Comparison of ENCODE assay signal across 8 cellular contexts in genomic region chr5:37454402-37455055, GRCh38.
DNase-seq lines count a peak whose midpoint lies in the region; ATAC-seq, FAIRE-seq and TF ChIP-seq lines count a peak whose summit lies in the region.
"Not testable (repeated sequence)": the region's sequence is repeated elsewhere in the genome, so short reads cannot be mapped to it uniquely, and the experiment has no call there.

No MANE protein-coding gene starts in this region.

- CTCF ChIA-PET in PC-3 (lab: Charles Lee); activated CD4-positive, alpha-beta T cell treated with anti-CD3 and anti-CD28 coated beads for 36 hours (lab: Charles Lee): not testable (repeated sequence)

- H3K9ac ChIP-seq in PC-3 (ENCODE audit: low read length): not testable (repeated sequence)

- peak; percentile 53 for FAIRE-seq in islet of Langerhans (lab: Jason Lieb, UNC)

- not testable (repeated sequence) for H3K9me3 ChIP-seq in PC-3 (ENCODE audit: low read length)

- not testable (repeated sequence) for H3K4me2 ChIP-seq in PC-3 (ENCODE audit: low read length)

- POLR2A ChIA-PET in PC-3 (lab: Charles Lee; ENCODE audit: unreplicated experiment); activated CD4-positive, alpha-beta T cell treated with anti-CD3 and anti-CD28 coated beads for 36 hours (lab: Charles Lee): not testable (repeated sequence)

- H3K27ac Mint-ChIP-seq in activated CD4-positive, alpha-beta T cell treated with anti-CD3 and anti-CD28 coated beads for 36 hours; stimulated activated naive CD8-positive, alpha-beta T cell treated with anti-CD3 and anti-CD28 coated beads, Interleukin-15, amount 100 ng/mL, for 72 hours: not testable (repeated sequence)

- H3K4me3 Mint-ChIP-seq in activated CD4-positive, alpha-beta T cell treated with anti-CD3 and anti-CD28 coated beads for 36 hours; stimulated activated naive CD8-positive, alpha-beta T cell treated with anti-CD3 and anti-CD28 coated beads, Interleukin-15, amount 100 ng/mL, for 72 hours: not testable (repeated sequence)

- H3K4me1 ChIP-seq in PC-3 (ENCODE audit: insufficient read depth, low read length): not testable (repeated sequence)

- ATAC-seq in PC-3: peak; percentile 55
- ATAC-seq in activated CD4-positive, alpha-beta T cell treated with anti-CD3 and anti-CD28 coated beads for 36 hours: peak; percentile 89
- ATAC-seq in stimulated activated naive CD8-positive, alpha-beta T cell treated with anti-CD3 and anti-CD28 coated beads, Interleukin-15, amount 100 ng/mL, for 72 hours: peak; percentile 80

- H3F3A ChIP-seq in PC-3 (ENCODE audit: low read length, unreplicated experiment): not testable (repeated sequence)

- not testable (repeated sequence) for BruUV-seq in PC-3 (replicated peaks; lab: Mats Ljungman, UMichigan)

- DNase-seq in AG10803 (ENCODE audit: low read depth) (peak; percentile 2), HCEC 1CT (peak; percentile 63), PC-3 (peak; percentile 40), amniotic epithelial cell (ENCODE audit: low read depth) (peak; percentile 22), epithelial cell of esophagus (ENCODE audit: low read depth) (peak; percentile 51)
- DNase-seq in activated CD4-positive, alpha-beta T cell treated with anti-CD3 and anti-CD28 coated beads for 36 hours; stimulated activated naive CD8-positive, alpha-beta T cell treated with anti-CD3 and anti-CD28 coated beads, Interleukin-15, amount 100 ng/mL, for 72 hours: not testable (repeated sequence)

- H3K36me3 Mint-ChIP-seq in activated CD4-positive, alpha-beta T cell treated with anti-CD3 and anti-CD28 coated beads for 36 hours (ENCODE audit: low read depth): peaks cover 30% of the 10 kb centered on the region

- H3K9me2 ChIP-seq in PC-3 (replicated peaks; ENCODE audit: low read length): not testable (repeated sequence)

- TF ChIP-seq CTCF in AG10803 (conservative IDR thresholded peaks at IDR 0.05; ENCODE audit: low read length); PC-3 (conservative IDR thresholded peaks at IDR 0.05; ENCODE audit: low read depth, low read length); epithelial cell of esophagus (IDR thresholded peaks at IDR 0.05; ENCODE audit: insufficient read depth, low read depth, low read length, missing control alignments): not testable (repeated sequence)

- intact Hi-C loops in PC-3 (cut with micrococcal nuclease): not testable (repeated sequence)
- intact Hi-C loops in activated CD4-positive, alpha-beta T cell treated with anti-CD3 and anti-CD28 coated beads for 36 hours (cut with DNase I, micrococcal nuclease): loop anchor here (1.0 to 10.0 kb wide), 3 partner anchors 267 to 340 kb away; no protein-coding TSS in a partner anchor

- H3K9me3 Mint-ChIP-seq in activated CD4-positive, alpha-beta T cell treated with anti-CD3 and anti-CD28 coated beads for 36 hours (ENCODE audit: low read depth): not testable (repeated sequence)
- H3K9me3 Mint-ChIP-seq in stimulated activated naive CD8-positive, alpha-beta T cell treated with anti-CD3 and anti-CD28 coated beads, Interleukin-15, amount 100 ng/mL, for 72 hours: peaks cover 0 to 16% of the 10 kb centered on the region in 2 donors

- not testable (repeated sequence) for H4K20me1 ChIP-seq in PC-3 (ENCODE audit: low read length)

- not testable (repeated sequence) for H2AFZ ChIP-seq in PC-3 (ENCODE audit: low read length)

- H3K27me3 ChIP-seq in PC-3 (ENCODE audit: low read length): not testable (repeated sequence)

- not testable (repeated sequence) for H3K4me3 ChIP-seq in AG10803 (ENCODE audit: low read length); PC-3 (ENCODE audit: low read length); epithelial cell of esophagus (ENCODE audit: low read length)

- H3K27ac ChIP-seq in PC-3 (ENCODE audit: low read length): not testable (repeated sequence)

- H3K36me3 ChIP-seq in PC-3 (ENCODE audit: low read depth, low read length): peaks cover 17% of the 10 kb centered on the region

- H3K79me2 ChIP-seq in PC-3 (ENCODE audit: low read length): not testable (repeated sequence)

- peaks cover 14% of the 10 kb centered on the region for H3K4me1 Mint-ChIP-seq in activated CD4-positive, alpha-beta T cell treated with anti-CD3 and anti-CD28 coated beads for 36 hours
- H3K4me1 Mint-ChIP-seq in stimulated activated naive CD8-positive, alpha-beta T cell treated with anti-CD3 and anti-CD28 coated beads, Interleukin-15, amount 100 ng/mL, for 72 hours: not testable (repeated sequence)

- not testable (repeated sequence) for H3K27me3 Mint-ChIP-seq in activated CD4-positive, alpha-beta T cell treated with anti-CD3 and anti-CD28 coated beads for 36 hours; stimulated activated naive CD8-positive, alpha-beta T cell treated with anti-CD3 and anti-CD28 coated beads, Interleukin-15, amount 100 ng/mL, for 72 hours
